1 cellular context compared by ENCODE assay signal in the genomic region with DNA sequence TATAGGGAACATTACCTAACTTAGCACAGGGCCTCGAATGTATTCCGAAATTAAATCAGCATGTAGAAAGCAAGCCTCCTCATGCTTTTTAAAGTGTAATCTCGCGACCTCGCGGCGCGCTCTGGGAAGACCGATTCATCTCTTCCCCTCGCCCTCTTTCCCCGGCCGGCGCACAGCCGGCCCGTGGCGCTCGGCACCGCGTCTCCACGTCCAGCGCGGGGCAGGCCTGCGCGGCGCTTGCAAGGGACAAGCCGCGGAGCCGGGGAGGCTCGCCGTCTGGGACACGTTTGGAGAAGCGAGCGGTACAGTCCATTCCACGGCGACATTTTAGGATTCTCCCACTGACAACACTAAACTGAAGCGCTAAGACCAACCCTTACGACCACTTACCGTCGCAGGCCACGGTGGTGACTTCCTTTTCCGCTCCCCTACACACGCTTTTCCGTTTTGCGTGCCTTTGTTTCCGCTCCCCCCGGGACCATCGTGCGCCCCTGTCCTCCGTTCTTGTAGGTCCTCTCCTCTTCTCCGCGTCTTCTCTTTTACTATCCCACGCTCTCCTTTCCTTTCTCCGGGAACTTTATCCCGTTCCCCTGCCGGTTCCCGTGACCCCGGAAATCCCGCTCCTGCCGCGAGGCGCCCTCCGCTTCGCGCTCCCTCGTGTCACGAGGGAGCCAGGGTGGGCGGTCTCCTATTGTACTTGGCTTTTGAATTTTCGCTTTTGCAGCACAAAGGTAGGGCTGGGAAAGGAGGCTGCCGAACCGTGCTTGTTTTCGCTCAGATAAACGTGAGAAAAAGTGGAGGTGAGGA.
TF ChIP-seq lines count a peak whose summit lies in the region.

A gene with protein sequence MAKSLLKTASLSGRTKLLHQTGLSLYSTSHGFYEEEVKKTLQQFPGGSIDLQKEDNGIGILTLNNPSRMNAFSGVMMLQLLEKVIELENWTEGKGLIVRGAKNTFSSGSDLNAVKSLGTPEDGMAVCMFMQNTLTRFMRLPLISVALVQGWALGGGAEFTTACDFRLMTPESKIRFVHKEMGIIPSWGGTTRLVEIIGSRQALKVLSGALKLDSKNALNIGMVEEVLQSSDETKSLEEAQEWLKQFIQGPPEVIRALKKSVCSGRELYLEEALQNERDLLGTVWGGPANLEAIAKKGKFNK (minus strand): TSS at position 664 of the 807 bp plus-strand sequence. CDS start 12,581 bp downstream, outside the sequence.

TF ChIP-seq in HepG2, 621 proteins besides CTCF, POLR2A, EP300 and RAD21 (continued from another document and continues in another):
- TF ChIP-seq, protein P1, sequence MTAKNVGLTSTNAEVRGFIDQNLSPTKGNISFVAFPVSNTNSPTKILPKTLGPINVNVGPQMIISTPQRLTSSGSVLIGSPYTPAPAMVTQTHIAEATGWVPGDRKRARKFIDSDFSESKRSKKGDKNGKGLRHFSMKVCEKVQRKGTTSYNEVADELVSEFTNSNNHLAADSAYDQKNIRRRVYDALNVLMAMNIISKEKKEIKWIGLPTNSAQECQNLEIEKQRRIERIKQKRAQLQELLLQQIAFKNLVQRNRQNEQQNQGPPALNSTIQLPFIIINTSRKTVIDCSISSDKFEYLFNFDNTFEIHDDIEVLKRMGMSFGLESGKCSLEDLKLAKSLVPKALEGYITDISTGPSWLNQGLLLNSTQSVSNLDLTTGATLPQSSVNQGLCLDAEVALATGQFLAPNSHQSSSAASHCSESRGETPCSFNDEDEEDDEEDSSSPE (CRISPR knock-in tag; IDR thresholded peaks at IDR 0.05): 0 out of 2 replicates have a peak, but pooled peaks have one; percentile 37
- TF ChIP-seq, protein P2, sequence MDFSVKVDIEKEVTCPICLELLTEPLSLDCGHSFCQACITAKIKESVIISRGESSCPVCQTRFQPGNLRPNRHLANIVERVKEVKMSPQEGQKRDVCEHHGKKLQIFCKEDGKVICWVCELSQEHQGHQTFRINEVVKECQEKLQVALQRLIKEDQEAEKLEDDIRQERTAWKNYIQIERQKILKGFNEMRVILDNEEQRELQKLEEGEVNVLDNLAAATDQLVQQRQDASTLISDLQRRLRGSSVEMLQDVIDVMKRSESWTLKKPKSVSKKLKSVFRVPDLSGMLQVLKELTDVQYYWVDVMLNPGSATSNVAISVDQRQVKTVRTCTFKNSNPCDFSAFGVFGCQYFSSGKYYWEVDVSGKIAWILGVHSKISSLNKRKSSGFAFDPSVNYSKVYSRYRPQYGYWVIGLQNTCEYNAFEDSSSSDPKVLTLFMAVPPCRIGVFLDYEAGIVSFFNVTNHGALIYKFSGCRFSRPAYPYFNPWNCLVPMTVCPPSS (IDR thresholded peaks at IDR 0.05): no peak
- TF ChIP-seq, protein P3, sequence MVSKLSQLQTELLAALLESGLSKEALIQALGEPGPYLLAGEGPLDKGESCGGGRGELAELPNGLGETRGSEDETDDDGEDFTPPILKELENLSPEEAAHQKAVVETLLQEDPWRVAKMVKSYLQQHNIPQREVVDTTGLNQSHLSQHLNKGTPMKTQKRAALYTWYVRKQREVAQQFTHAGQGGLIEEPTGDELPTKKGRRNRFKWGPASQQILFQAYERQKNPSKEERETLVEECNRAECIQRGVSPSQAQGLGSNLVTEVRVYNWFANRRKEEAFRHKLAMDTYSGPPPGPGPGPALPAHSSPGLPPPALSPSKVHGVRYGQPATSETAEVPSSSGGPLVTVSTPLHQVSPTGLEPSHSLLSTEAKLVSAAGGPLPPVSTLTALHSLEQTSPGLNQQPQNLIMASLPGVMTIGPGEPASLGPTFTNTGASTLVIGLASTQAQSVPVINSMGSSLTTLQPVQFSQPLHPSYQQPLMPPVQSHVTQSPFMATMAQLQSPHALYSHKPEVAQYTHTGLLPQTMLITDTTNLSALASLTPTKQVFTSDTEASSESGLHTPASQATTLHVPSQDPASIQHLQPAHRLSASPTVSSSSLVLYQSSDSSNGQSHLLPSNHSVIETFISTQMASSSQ (IDR thresholded peaks at IDR 0.05; ENCODE audit: low read depth): no peak
- TF ChIP-seq, protein P3 (CRISPR knock-in tag; IDR thresholded peaks at IDR 0.05; ENCODE audit: borderline replicate concordance): peak; percentile 74; the same call in 1 of the 2 replicates
- TF ChIP-seq ETV6 (CRISPR knock-in tag; conservative IDR thresholded peaks at IDR 0.05) (peak; percentile 97; the same call in 1 of the 2 replicates), AKAP8 (CRISPR knock-in tag; IDR thresholded peaks at IDR 0.05) (no peak), PHB2 (IDR thresholded peaks at IDR 0.05; ENCODE audit: partially characterized antibody) (no peak), DPF2 (CRISPR knock-in tag; IDR thresholded peaks at IDR 0.05; ENCODE audit: borderline replicate concordance, low read depth) (0 out of 2 replicates have a peak, but pooled peaks have one; percentile 14), SIN3B (IDR thresholded peaks at IDR 0.05; ENCODE audit: low read length) (0 out of 2 replicates have a peak, but pooled peaks have one; percentile 16), RFX1 (IDR thresholded peaks at IDR 0.05) (no peak), ZBTB42 (CRISPR knock-in tag; IDR thresholded peaks at IDR 0.05) (peak; percentile 84), HNRNPL (IDR thresholded peaks at IDR 0.05; ENCODE audit: low read depth, low read length) (no peak), ZNF629 (CRISPR knock-in tag; conservative IDR thresholded peaks at IDR 0.05) (0 out of 2 replicates have a peak, but pooled peaks have one; percentile 24), GLI4 (CRISPR knock-in tag; IDR thresholded peaks at IDR 0.05; ENCODE audit: borderline replicate concordance) (peak; percentile 82; the same call in 1 of the 2 replicates), ZNF20 (CRISPR knock-in tag; IDR thresholded peaks at IDR 0.05) (peak; percentile 91; the same call in 1 of the 2 replicates), PHF8 (CRISPR knock-in tag; IDR thresholded peaks at IDR 0.05) (peak; percentile 92), JARID2 (CRISPR knock-in tag; IDR thresholded peaks at IDR 0.05; ENCODE audit: insufficient replicate concordance) (peak; percentile 47), SMAD3 (CRISPR knock-in tag; IDR thresholded peaks at IDR 0.05) (0 out of 2 replicates have a peak, but pooled peaks have one; percentile 43), MAF1 (CRISPR knock-in tag; IDR thresholded peaks at IDR 0.05; ENCODE audit: borderline replicate concordance) (peak; percentile 71), NCOA1 (CRISPR knock-in tag; IDR thresholded peaks at IDR 0.05) (no peak), RFXAP (CRISPR knock-in tag; IDR thresholded peaks at IDR 0.05; ENCODE audit: borderline replicate concordance) (peak; percentile 80; the same call in 1 of the 2 replicates), PLRG1 (conservative IDR thresholded peaks at IDR 0.05) (no peak), ZNF160 (CRISPR knock-in tag; IDR thresholded peaks at IDR 0.05) (peak; percentile 29; the same call in 1 of the 2 replicates), JUNB (CRISPR knock-in tag; IDR thresholded peaks at IDR 0.05; ENCODE audit: borderline replicate concordance) (no peak; the same call in 1 of the 2 replicates), ZNF772 (CRISPR knock-in tag; IDR thresholded peaks at IDR 0.05) (peak; percentile 96; the same call in 1 of the 2 replicates), GTF3A (CRISPR knock-in tag; conservative IDR thresholded peaks at IDR 0.05) (peak; percentile 98)
- TF ChIP-seq, protein P4, sequence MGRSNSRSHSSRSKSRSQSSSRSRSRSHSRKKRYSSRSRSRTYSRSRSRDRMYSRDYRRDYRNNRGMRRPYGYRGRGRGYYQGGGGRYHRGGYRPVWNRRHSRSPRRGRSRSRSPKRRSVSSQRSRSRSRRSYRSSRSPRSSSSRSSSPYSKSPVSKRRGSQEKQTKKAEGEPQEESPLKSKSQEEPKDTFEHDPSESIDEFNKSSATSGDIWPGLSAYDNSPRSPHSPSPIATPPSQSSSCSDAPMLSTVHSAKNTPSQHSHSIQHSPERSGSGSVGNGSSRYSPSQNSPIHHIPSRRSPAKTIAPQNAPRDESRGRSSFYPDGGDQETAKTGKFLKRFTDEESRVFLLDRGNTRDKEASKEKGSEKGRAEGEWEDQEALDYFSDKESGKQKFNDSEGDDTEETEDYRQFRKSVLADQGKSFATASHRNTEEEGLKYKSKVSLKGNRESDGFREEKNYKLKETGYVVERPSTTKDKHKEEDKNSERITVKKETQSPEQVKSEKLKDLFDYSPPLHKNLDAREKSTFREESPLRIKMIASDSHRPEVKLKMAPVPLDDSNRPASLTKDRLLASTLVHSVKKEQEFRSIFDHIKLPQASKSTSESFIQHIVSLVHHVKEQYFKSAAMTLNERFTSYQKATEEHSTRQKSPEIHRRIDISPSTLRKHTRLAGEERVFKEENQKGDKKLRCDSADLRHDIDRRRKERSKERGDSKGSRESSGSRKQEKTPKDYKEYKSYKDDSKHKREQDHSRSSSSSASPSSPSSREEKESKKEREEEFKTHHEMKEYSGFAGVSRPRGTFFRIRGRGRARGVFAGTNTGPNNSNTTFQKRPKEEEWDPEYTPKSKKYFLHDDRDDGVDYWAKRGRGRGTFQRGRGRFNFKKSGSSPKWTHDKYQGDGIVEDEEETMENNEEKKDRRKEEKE (IDR thresholded peaks at IDR 0.05): no peak
- TF ChIP-seq, protein P5, sequence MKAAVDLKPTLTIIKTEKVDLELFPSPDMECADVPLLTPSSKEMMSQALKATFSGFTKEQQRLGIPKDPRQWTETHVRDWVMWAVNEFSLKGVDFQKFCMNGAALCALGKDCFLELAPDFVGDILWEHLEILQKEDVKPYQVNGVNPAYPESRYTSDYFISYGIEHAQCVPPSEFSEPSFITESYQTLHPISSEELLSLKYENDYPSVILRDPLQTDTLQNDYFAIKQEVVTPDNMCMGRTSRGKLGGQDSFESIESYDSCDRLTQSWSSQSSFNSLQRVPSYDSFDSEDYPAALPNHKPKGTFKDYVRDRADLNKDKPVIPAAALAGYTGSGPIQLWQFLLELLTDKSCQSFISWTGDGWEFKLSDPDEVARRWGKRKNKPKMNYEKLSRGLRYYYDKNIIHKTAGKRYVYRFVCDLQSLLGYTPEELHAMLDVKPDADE (CRISPR knock-in tag; IDR thresholded peaks at IDR 0.05): no peak
- TF ChIP-seq, protein P6, sequence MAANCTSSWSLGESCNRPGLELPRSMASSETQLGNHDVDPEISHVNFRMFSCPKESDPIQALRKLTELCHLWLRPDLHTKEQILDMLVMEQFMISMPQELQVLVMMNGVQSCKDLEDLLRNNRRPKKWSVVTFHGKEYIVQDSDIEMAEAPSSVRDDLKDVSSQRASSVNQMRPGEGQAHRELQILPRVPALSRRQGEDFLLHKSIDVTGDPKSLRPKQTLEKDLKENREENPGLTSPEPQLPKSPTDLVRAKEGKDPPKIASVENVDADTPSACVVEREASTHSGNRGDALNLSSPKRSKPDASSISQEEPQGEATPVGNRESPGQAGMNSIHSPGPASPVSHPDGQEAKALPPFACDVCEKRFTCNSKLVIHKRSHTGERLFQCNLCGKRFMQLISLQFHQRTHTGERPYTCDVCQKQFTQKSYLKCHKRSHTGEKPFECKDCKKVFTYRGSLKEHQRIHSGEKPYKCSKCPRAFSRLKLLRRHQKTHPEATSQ (CRISPR knock-in tag; IDR thresholded peaks at IDR 0.05; ENCODE audit: borderline replicate concordance): peak; percentile 52; the same call in 1 of the 2 replicates
- TF ChIP-seq, protein P7, sequence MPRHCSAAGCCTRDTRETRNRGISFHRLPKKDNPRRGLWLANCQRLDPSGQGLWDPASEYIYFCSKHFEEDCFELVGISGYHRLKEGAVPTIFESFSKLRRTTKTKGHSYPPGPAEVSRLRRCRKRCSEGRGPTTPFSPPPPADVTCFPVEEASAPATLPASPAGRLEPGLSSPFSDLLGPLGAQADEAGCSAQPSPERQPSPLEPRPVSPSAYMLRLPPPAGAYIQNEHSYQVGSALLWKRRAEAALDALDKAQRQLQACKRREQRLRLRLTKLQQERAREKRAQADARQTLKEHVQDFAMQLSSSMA (CRISPR knock-in tag; IDR thresholded peaks at IDR 0.05): peak; percentile 92
- TF ChIP-seq, protein P8, sequence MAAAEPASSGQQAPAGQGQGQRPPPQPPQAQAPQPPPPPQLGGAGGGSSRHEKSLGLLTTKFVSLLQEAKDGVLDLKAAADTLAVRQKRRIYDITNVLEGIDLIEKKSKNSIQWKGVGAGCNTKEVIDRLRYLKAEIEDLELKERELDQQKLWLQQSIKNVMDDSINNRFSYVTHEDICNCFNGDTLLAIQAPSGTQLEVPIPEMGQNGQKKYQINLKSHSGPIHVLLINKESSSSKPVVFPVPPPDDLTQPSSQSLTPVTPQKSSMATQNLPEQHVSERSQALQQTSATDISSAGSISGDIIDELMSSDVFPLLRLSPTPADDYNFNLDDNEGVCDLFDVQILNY (CRISPR knock-in tag; conservative IDR thresholded peaks at IDR 0.05): peak; percentile 66; the same call in 1 of the 2 replicates
- TF ChIP-seq, protein P9, sequence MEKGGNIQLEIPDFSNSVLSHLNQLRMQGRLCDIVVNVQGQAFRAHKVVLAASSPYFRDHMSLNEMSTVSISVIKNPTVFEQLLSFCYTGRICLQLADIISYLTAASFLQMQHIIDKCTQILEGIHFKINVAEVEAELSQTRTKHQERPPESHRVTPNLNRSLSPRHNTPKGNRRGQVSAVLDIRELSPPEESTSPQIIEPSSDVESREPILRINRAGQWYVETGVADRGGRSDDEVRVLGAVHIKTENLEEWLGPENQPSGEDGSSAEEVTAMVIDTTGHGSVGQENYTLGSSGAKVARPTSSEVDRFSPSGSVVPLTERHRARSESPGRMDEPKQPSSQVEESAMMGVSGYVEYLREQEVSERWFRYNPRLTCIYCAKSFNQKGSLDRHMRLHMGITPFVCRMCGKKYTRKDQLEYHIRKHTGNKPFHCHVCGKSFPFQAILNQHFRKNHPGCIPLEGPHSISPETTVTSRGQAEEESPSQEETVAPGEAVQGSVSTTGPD (CRISPR knock-in tag; IDR thresholded peaks at IDR 0.05): no peak
- TF ChIP-seq, protein P10, sequence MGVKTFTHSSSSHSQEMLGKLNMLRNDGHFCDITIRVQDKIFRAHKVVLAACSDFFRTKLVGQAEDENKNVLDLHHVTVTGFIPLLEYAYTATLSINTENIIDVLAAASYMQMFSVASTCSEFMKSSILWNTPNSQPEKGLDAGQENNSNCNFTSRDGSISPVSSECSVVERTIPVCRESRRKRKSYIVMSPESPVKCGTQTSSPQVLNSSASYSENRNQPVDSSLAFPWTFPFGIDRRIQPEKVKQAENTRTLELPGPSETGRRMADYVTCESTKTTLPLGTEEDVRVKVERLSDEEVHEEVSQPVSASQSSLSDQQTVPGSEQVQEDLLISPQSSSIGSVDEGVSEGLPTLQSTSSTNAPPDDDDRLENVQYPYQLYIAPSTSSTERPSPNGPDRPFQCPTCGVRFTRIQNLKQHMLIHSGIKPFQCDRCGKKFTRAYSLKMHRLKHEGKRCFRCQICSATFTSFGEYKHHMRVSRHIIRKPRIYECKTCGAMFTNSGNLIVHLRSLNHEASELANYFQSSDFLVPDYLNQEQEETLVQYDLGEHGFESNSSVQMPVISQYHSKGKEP (CRISPR knock-in tag; IDR thresholded peaks at IDR 0.05): 0 out of 2 replicates have a peak, but pooled peaks have one; percentile 53
- TF ChIP-seq, protein P11, sequence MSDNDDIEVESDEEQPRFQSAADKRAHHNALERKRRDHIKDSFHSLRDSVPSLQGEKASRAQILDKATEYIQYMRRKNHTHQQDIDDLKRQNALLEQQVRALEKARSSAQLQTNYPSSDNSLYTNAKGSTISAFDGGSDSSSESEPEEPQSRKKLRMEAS (IDR thresholded peaks at IDR 0.05): peak; percentile 94
